8 cellular contexts compared by ENCODE assay signal in genomic region chrX:68732906-68733493, GRCh38.
DNase-seq lines count a peak whose midpoint lies in the region; ATAC-seq and TF ChIP-seq lines count a peak whose summit lies in the region.

No MANE protein-coding gene starts in this region.

- H3K27me3 Mint-ChIP-seq in activated T-cell treated with anti-CD3 and anti-CD28 coated beads, Interleukin-2, amount 50 U/mL, for 72 hours (ENCODE audit: low read depth), result peaks cover 58% of the 10 kb centered on the region

- 0 out of 2 replicates have a peak, but pooled peaks cover 2% of the 10 kb centered on the region for H3K27me3 ChIP-seq in Panc1 (ENCODE audit: control insufficient read depth, insufficient read depth, low read length)
- no peaks in the 10 kb centered on the region for H3K27me3 ChIP-seq in parathyroid adenoma (ENCODE audit: control insufficient read depth, insufficient read depth, low read length)
- peaks cover 0 to 5% of the 10 kb centered on the region in 2 donors for H3K27me3 ChIP-seq in uterus

- no peak overlapping the region for H3K27ac Mint-ChIP-seq in activated T-cell treated with anti-CD3 and anti-CD28 coated beads, Interleukin-2, amount 50 U/mL, for 72 hours

- no peak overlapping the region for H3K9ac ChIP-seq in parathyroid adenoma

- H3K27ac ChIP-seq in Panc1 (ENCODE audit: low read length), result no peak overlapping the region
- no peak overlapping the region for H3K27ac ChIP-seq in parathyroid adenoma
- H3K27ac ChIP-seq in uterus, result no peak overlapping the region

- ATAC-seq in HG02885 (IDR thresholded peaks at IDR 0.05; ENCODE audit: poor library complexity, unreplicated experiment), result peak; percentile 96
- ATAC-seq in Panc1, result peak; percentile 95
- peak; percentile 74 to 83 for ATAC-seq in activated T-cell treated with anti-CD3 and anti-CD28 coated beads, Interleukin-2, amount 50 U/mL, for 72 hours (replicated peaks in 1 of 2)

- H3K79me2 ChIP-seq in parathyroid adenoma, result no peaks in the 10 kb centered on the region

- TF ChIP-seq POLR2A in uterus (IDR thresholded peaks at IDR 0.05), result no peak

- no peaks in the 10 kb centered on the region for H3K9me3 Mint-ChIP-seq in activated T-cell treated with anti-CD3 and anti-CD28 coated beads, Interleukin-2, amount 50 U/mL, for 72 hours

- intact Hi-C loops in Panc1 (cut with micrococcal nuclease; ENCODE audit: unreplicated experiment), result no loop called here
- intact Hi-C loops in uterus (cut with DNase I; ENCODE audit: low total_unique reads), result no loop called here

- BruUV-seq in Panc1 (replicated peaks; lab: Mats Ljungman, UMichigan), result no TSS peak

- POLR2A ChIA-PET in Panc1 (lab: Charles Lee), result no interaction called here

- H3K4me3 Mint-ChIP-seq in activated T-cell treated with anti-CD3 and anti-CD28 coated beads, Interleukin-2, amount 50 U/mL, for 72 hours, result no peak overlapping the region

- no peak overlapping the region for H3K4me3 ChIP-seq in Panc1 (ENCODE audit: low read depth in 2 of 2, low read length in 2 of 2)
- H3K4me3 ChIP-seq in foreskin fibroblast (ENCODE audit: low read depth in 1 of 2, low read length in 2 of 2), result no peak overlapping the region
- no peak overlapping the region for H3K4me3 ChIP-seq in parathyroid adenoma (ENCODE audit: low read depth, low read length)
- no peak overlapping the region for H3K4me3 ChIP-seq in uterus

- H3K9me3 ChIP-seq in Panc1 (ENCODE audit: control insufficient read depth, insufficient read depth, low read depth, low read length) (no peaks in the 10 kb centered on the region), parathyroid adenoma (ENCODE audit: control insufficient read depth, low read length) (no peaks in the 10 kb centered on the region), uterus (no peaks in the 10 kb centered on the region)

- H3K4me2 ChIP-seq in parathyroid adenoma (ENCODE audit: low read length), result no peak overlapping the region

- H3K4me1 Mint-ChIP-seq in activated T-cell treated with anti-CD3 and anti-CD28 coated beads, Interleukin-2, amount 50 U/mL, for 72 hours (ENCODE audit: low read depth), result no peaks in the 10 kb centered on the region

- in situ Hi-C loops in Panc1 (cut with HindIII; ENCODE audit: low pct_unique_long_range_greater_than_20kb, low sequenced_read_pairs), result no loop called here

- no peaks in the 10 kb centered on the region for H3K36me3 Mint-ChIP-seq in activated T-cell treated with anti-CD3 and anti-CD28 coated beads, Interleukin-2, amount 50 U/mL, for 72 hours (ENCODE audit: insufficient read depth in 2 of 2)

- CTCF ChIA-PET in Panc1 (lab: Charles Lee), result interaction anchor here (0.6 to 1.2 kb wide), 6 partner anchors 15 to 487 kb away, joined by 3 to 20 read pairs (median 4); no protein-coding TSS in a partner anchor

- H3K36me3 ChIP-seq in Panc1 (ENCODE audit: control insufficient read depth, insufficient read depth, low read length) (no peaks in the 10 kb centered on the region), parathyroid adenoma (ENCODE audit: control insufficient read depth, insufficient read depth, low read length) (no peaks in the 10 kb centered on the region), uterus (no peaks in the 10 kb centered on the region)

- H3K4me1 ChIP-seq in Panc1 (ENCODE audit: control insufficient read depth, insufficient read depth, low read length) (no peaks in the 10 kb centered on the region), parathyroid adenoma (no peaks in the 10 kb centered on the region), uterus (no peaks in the 10 kb centered on the region)

- H2AFZ ChIP-seq in parathyroid adenoma, result no peak overlapping the region

- peak; percentile 85 for TF ChIP-seq CTCF in Panc1 (IDR thresholded peaks at IDR 0.05)
- peak; percentile 63 for TF ChIP-seq CTCF in foreskin fibroblast (IDR thresholded peaks at IDR 0.05; ENCODE audit: low read depth, low read length)
- peak; percentile 69 for TF ChIP-seq CTCF in parathyroid adenoma (IDR thresholded peaks at IDR 0.05)
- TF ChIP-seq CTCF in uterus (IDR thresholded peaks at IDR 0.05), result peak in 3 of 4 experiments; percentile 10 to 38 (median 27)

- DNase-seq in NCI-H524 (lab: John Stamatoyannopoulos, UW) (peak; percentile 41 to 68), NCI-H524 treated with DMSO at 0.1 percent for 48 hours (lab: John Stamatoyannopoulos, UW) (no peak), Panc1 (ENCODE audit: low read depth, low spot score) (no peak), foreskin fibroblast (peak; percentile 23 to 64), uterus (peak in 1 of 2 donors; percentile 43)
- DNase-seq in activated T-cell treated with anti-CD3 and anti-CD28 coated beads, Interleukin-2, amount 50 U/mL, for 72 hours, result peak; percentile 74 to 79

Comparison
In these comparisons a context has a peak if more than half of its experiments do, and no peak if none do; other contexts are left out.
1. DNase-seq: peak in NCI-H524 (2 of 2), activated T-cell treated with anti-CD3 and anti-CD28 coated beads, Interleukin-2, amount 50 U/mL, for 72 hours (2 of 2) and foreskin fibroblast (2 of 2); none in NCI-H524 treated with DMSO at 0.1 percent for 48 hours (single experiment) and Panc1 (single experiment).
2. CTCF ChIP-seq: peak in every context shown above with its lines; median percentile 85 in Panc1; 69 in parathyroid adenoma; 63 in foreskin fibroblast; 27 in uterus.
3. Peak in every context shown above with its lines, with median percentiles within 50 percentile points of each other: ATAC-seq.